ENCODE assay signal across 23 cellular contexts in genomic region chr14:31967669-31967975, GRCh38.
DNase-seq lines count a peak whose midpoint lies in the region; ATAC-seq, FAIRE-seq and TF ChIP-seq lines count a peak whose summit lies in the region.
"Had no signal": no experiment of that assay in that cellular context is flagged by ENCODE, and none has a peak within 500 bp of the region (broad histone marks: within the 10 kb centered on the region; RNA-seq: fewer than 3 reads in every experiment).

No MANE protein-coding gene starts in this region.

- H3K36me3 ChIP-seq in spleen (no peaks in the 10 kb centered on the region), small intestine (ENCODE audit: control insufficient read depth in 2 of 2, insufficient read depth in 2 of 2, low read length in 2 of 2) (no peaks in the 10 kb centered on the region)
- H3K36me3 ChIP-seq: MG63, neutrophil had no signal

- no peaks in the 10 kb centered on the region for H3K36me3 Mint-ChIP-seq in activated naive CD4-positive, alpha-beta T cell treated with anti-CD3 and anti-CD28 coated beads, Interleukin-2, amount 10 ng/mL, durations not matched to agents 7 days and 5 days
- H3K36me3 Mint-ChIP-seq: activated naive CD4-positive, alpha-beta T cell treated with anti-CD3 and anti-CD28 coated beads, Interleukin-2, amount 50 U/mL, for 72 hours; CD8-positive, alpha-beta memory T cell had no signal

- intact Hi-C loops in spleen (cut with DNase I; ENCODE audit: low total_unique reads): no loop called here

- H3K4me3 ChIP-seq in spleen: no peak overlapping the region
- H3K4me3 ChIP-seq in small intestine (ENCODE audit: low read depth in 1 of 2, low read length in 2 of 2): no peak overlapping the region
- H3K4me3 ChIP-seq: K562, MG63, psoas muscle, skin epidermis had no signal

- no peak overlapping the region for H3K4me3 Mint-ChIP-seq in activated naive CD4-positive, alpha-beta T cell treated with anti-CD3 and anti-CD28 coated beads, Interleukin-2, amount 10 ng/mL, durations not matched to agents 7 days and 5 days
- H3K4me3 Mint-ChIP-seq: CD8-positive, alpha-beta memory T cell had no signal

- peaks cover 25% of the 10 kb centered on the region for H3K4me1 Mint-ChIP-seq in activated naive CD4-positive, alpha-beta T cell treated with anti-CD3 and anti-CD28 coated beads, Interleukin-2, amount 10 ng/mL, durations not matched to agents 7 days and 5 days

- H3K9me3 ChIP-seq in spleen (peaks cover 0 to 15% (median 11%) of the 10 kb centered on the region in 8 donors), small intestine (ENCODE audit: control insufficient read depth, low read depth) (no peaks in the 10 kb centered on the region)
- H3K9me3 ChIP-seq: MG63, neutrophil had no signal

- H3K4me1 ChIP-seq in spleen (peaks cover 8 to 53% (median 38%) of the 10 kb centered on the region in 6 donors), small intestine (ENCODE audit: control insufficient read depth in 2 of 2, insufficient read depth in 1 of 2, low read depth in 1 of 2, low read length in 1 of 2) (peaks cover 2 to 16% of the 10 kb centered on the region in 2 donors)

- CTCF ChIA-PET in activated naive CD4-positive, alpha-beta T cell treated with anti-CD3 and anti-CD28 coated beads, Interleukin-2, amount 10 ng/mL, durations not matched to agents 7 days and 5 days (lab: Charles Lee): interaction anchor here (2.7 kb wide), 1 partner anchor 41 kb away, joined by 5 read pairs; no protein-coding TSS in a partner anchor

- H3K9me3 Mint-ChIP-seq in activated naive CD4-positive, alpha-beta T cell treated with anti-CD3 and anti-CD28 coated beads, Interleukin-2, amount 10 ng/mL, durations not matched to agents 7 days and 5 days: peaks cover 4% of the 10 kb centered on the region
- H3K9me3 Mint-ChIP-seq: activated naive CD4-positive, alpha-beta T cell treated with anti-CD3 and anti-CD28 coated beads, Interleukin-2, amount 50 U/mL, for 72 hours had no signal

- no peak for DNase-seq in activated naive CD4-positive, alpha-beta T cell treated with anti-CD3 and anti-CD28 coated beads, Interleukin-2, amount 10 ng/mL, durations not matched to agents 7 days and 5 days
- no peak for DNase-seq in activated naive CD4-positive, alpha-beta T cell (lab: John Stamatoyannopoulos, UW)
- DNase-seq in SW480 (ENCODE audit: low spot score) (peak; percentile 50), left lobe of liver (ENCODE audit: low spot score) (no peak), spleen (no peak), small intestine (no peak), NCI-H2227 treated with DMSO at 0.1 percent for 48 hours (lab: John Stamatoyannopoulos, UW) (no peak)
- DNase-seq: activated CD4-positive, alpha-beta T cell treated with anti-CD3 and anti-CD28 coated beads, Interleukin-2, amount 50 U/mL, for 1 hour; aorta; CD8-positive, alpha-beta memory T cell; central memory CD4-positive, alpha-beta T cell; dermis blood vessel endothelial cell; DND-41; left ventricle myocardium superior; NCI-H1417 treated with DMSO at 0.1 percent for 48 hours; NCI-H2107; psoas muscle had no signal

- H3K27me3 ChIP-seq in spleen (replicated peaks in 1 of 7) (no peaks in the 10 kb centered on the region), small intestine (ENCODE audit: control insufficient read depth in 2 of 2, insufficient read depth in 2 of 2, low read length in 2 of 2) (no peaks in the 10 kb centered on the region)
- H3K27me3 ChIP-seq: MG63, neutrophil had no signal

- ATAC-seq in left lobe of liver: peak; percentile 56
- no peak for ATAC-seq in HG03175 (IDR thresholded peaks at IDR 0.05; ENCODE audit: unreplicated experiment)
- ATAC-seq: activated naive CD4-positive, alpha-beta T cell treated with anti-CD3 and anti-CD28 coated beads, Interleukin-2, amount 50 U/mL, for 72 hours; K562 had no signal

- TF ChIP-seq POLR2A in spleen (IDR thresholded peaks at IDR 0.05): no peak

- no peaks in the 10 kb centered on the region for H3K27me3 Mint-ChIP-seq in activated naive CD4-positive, alpha-beta T cell treated with anti-CD3 and anti-CD28 coated beads, Interleukin-2, amount 10 ng/mL, durations not matched to agents 7 days and 5 days

- no peak for TF ChIP-seq CTCF in spleen (IDR thresholded peaks at IDR 0.05 in 8 of 11, conservative IDR thresholded peaks at IDR 0.05 in 3 of 11)

- peak overlapping the region in 6 of 8 donors; percentile 74 to 87 (median 81) for H3K27ac ChIP-seq in spleen
- no peak overlapping the region for H3K27ac ChIP-seq in small intestine (ENCODE audit: low read depth in 1 of 2, low read length in 1 of 2)
- H3K27ac ChIP-seq: neutrophil, psoas muscle had no signal

- no peak for FAIRE-seq in small intestine (lab: Jason Lieb, UNC)
- FAIRE-seq: K562 had no signal

- peak overlapping the region; percentile 29 for H3K27ac Mint-ChIP-seq in activated naive CD4-positive, alpha-beta T cell treated with anti-CD3 and anti-CD28 coated beads, Interleukin-2, amount 10 ng/mL, durations not matched to agents 7 days and 5 days
- H3K27ac Mint-ChIP-seq: activated naive CD4-positive, alpha-beta T cell treated with anti-CD3 and anti-CD28 coated beads, Interleukin-2, amount 50 U/mL, for 72 hours; CD8-positive, alpha-beta memory T cell had no signal

Comparison
In these comparisons a context has a peak if more than half of its experiments do, and no peak if none do; other contexts are left out.
1. H3K27ac ChIP-seq: peak in spleen (6 of 8); none in small intestine (0 of 2).